Comparison of ENCODE assay signal across 9 cellular contexts in the genomic region with DNA sequence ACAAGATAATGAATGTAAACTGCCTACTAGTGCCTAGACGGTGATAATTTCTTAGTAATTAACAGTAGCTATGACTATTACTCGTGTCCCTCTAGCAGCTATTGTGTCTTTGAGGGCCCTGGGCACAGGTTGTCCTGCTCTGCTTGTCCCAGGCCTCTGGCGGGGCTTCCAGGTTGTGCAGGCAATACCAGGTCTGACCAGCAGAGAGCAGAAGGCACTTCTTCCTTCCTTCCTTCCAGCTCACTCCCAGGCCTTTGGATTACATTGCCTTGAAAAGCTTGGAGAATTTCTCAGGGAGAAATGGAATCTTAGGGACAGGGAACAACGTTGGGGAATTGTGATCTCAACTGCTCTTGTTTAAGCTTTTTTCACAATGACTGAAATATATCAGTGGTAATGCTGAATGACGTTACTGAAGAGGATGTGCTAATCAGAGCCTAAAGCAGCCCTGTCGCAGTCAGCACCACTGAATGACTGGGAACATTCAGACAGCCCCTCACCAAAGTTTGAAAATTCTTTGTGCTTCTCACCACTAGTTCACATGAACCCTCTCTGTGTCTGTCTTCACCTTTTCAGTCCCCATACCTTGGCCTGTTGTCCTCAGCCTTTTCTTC. TPM values are rescaled to one million over a fixed set of nuclear protein-coding genes. Genes with fewer than 3 reads are reported as not detected.
DNase-seq lines count a peak whose midpoint lies in the region; ATAC-seq, FAIRE-seq and TF ChIP-seq lines count a peak whose summit lies in the region.
"Had no signal": no experiment of that assay in that cellular context is flagged by ENCODE, and none has a peak within 500 bp of the region (broad histone marks: within the 10 kb centered on the region; RNA-seq: fewer than 3 reads in every experiment).

No MANE protein-coding gene starts in this region.

- no peak overlapping the region for H3K27ac ChIP-seq in GM12878 (ENCODE audit: control insufficient read depth, insufficient read depth)
- H3K27ac ChIP-seq in iPS DF 6.9 (ENCODE audit: low read length): no peak overlapping the region
- peak overlapping the region in 1 of 2 donors; percentile 22 for H3K27ac ChIP-seq in small intestine (ENCODE audit: low read depth in 1 of 2, low read length in 1 of 2)

- no peak overlapping the region for H3K27ac Mint-ChIP-seq in stimulated activated memory B cell treated with anti-CD40 and anti-IgM and Interleukin-4, amounts not matched to agents 10 μg/mL and 1 μg/mL and 100 μg/mL, for 72 hours
- H3K27ac Mint-ChIP-seq: activated naive CD4-positive, alpha-beta T cell treated with anti-CD3 and anti-CD28 coated beads, Interleukin-2, amount 50 U/mL, for 24 hours had no signal

- no peak for TF ChIP-seq POLR2A in GM12878 (IDR thresholded peaks at IDR 0.05; ENCODE audit: low read depth, low read length)

- POLR2A ChIA-PET in GM12878 (lab: Charles Lee): no interaction called here

- H3K4me1 ChIP-seq in GM12878 (ENCODE audit: control insufficient read depth, insufficient read depth, low read length) (no peaks in the 10 kb centered on the region), iPS DF 6.9 (ENCODE audit: control insufficient read depth, insufficient read depth, low read length) (no peaks in the 10 kb centered on the region), small intestine (ENCODE audit: control insufficient read depth in 2 of 2, insufficient read depth in 1 of 2, low read depth in 1 of 2, low read length in 1 of 2) (peaks cover 9 to 10% of the 10 kb centered on the region in 2 donors)

- peak; percentile 68 for DNase-seq in Daoy (ENCODE audit: low read depth)
- peak; percentile 56 for DNase-seq in SKM-1 treated with dmso at 0.1 percent for 144 hours (lab: John Stamatoyannopoulos, UW; ENCODE audit: unreplicated experiment)
- no peak for DNase-seq in GM12878 (ENCODE audit: low read depth, low spot score)
- peak; percentile 68 for DNase-seq in iPS DF 6.9 (ENCODE audit: low read depth, low spot score)
- peak; percentile 79 for DNase-seq in small intestine

- TF ChIP-seq RAD21 in Ishikawa (IDR thresholded peaks at IDR 0.05; ENCODE audit: low read depth): peak; percentile 70
- peak; percentile 56 for TF ChIP-seq RAD21 in GM12878 (IDR thresholded peaks at IDR 0.05; ENCODE audit: insufficient read depth, low read depth, low read length)

- H3K9ac ChIP-seq in GM12878 (ENCODE audit: control insufficient read depth, insufficient read depth, low read length): no peak overlapping the region

- ATAC-seq in GM21515 (IDR thresholded peaks at IDR 0.05; ENCODE audit: unreplicated experiment): peak; percentile 81
- ATAC-seq in GM12878: peak; percentile 91
- no peak for ATAC-seq in stimulated activated memory B cell treated with anti-CD40 and anti-IgM and Interleukin-4, amounts not matched to agents 10 μg/mL and 1 μg/mL and 100 μg/mL, for 72 hours

- in situ Hi-C loops in GM12878 (cut with MboI): no loop called here

- BruUV-seq in GM12878 (replicated peaks; lab: Mats Ljungman, UMichigan): no TSS peak

- 26% methylated on average over 6 of the region's 6 CpGs for WGBS in GM12878 (ENCODE audit: insufficient coverage, insufficient replicate concordance, low lambda C conversion rate, missing lambda C conversion rate)
- no CpG with 5 or more reads among the region's 6 CpGs for WGBS in iPS DF 6.9 (ENCODE audit: insufficient coverage, insufficient read length)
- WGBS in small intestine, 3 donors: 29 to 47% (median 39%) methylated on average over 6 of the region's 6 CpGs

- FAIRE-seq in GM12878 (lab: Jason Lieb, UNC) (peak; percentile 76), small intestine (lab: Jason Lieb, UNC) (no peak)

- H3K4me3 Mint-ChIP-seq in stimulated activated memory B cell treated with anti-CD40 and anti-IgM and Interleukin-4, amounts not matched to agents 10 μg/mL and 1 μg/mL and 100 μg/mL, for 72 hours: no peak overlapping the region
- H3K4me3 Mint-ChIP-seq: activated naive CD4-positive, alpha-beta T cell treated with anti-CD3 and anti-CD28 coated beads, Interleukin-2, amount 50 U/mL, for 24 hours had no signal

- 0 out of 4 replicates have a peak, but pooled peaks cover 0 to 3% of the 10 kb centered on the region in 2 experiments for H3K27me3 ChIP-seq in GM12878 (replicated peaks in 1 of 2; ENCODE audit: control insufficient read depth in 2 of 2, insufficient read depth in 2 of 2, low read length in 1 of 2)
- no peaks in the 10 kb centered on the region for H3K27me3 ChIP-seq in iPS DF 6.9 (ENCODE audit: control insufficient read depth, insufficient read depth, low read length)
- no peaks in the 10 kb centered on the region for H3K27me3 ChIP-seq in small intestine (ENCODE audit: control insufficient read depth in 2 of 2, insufficient read depth in 2 of 2, low read length in 2 of 2)

- TF ChIP-seq CTCF in GM12878 (IDR thresholded peaks at IDR 0.05 in 2 of 3, conservative IDR thresholded peaks at IDR 0.05 in 1 of 3; ENCODE audit: control insufficient read depth in 2 of 3, extremely low read depth in 1 of 3, insufficient read depth in 1 of 3, low read depth in 3 of 3, low read length in 3 of 3): peak; percentile 68 to 86 (median 75)

- no peaks in the 10 kb centered on the region for H4K20me1 ChIP-seq in GM12878 (ENCODE audit: control insufficient read depth, insufficient read depth)

- TF ChIP-seq EP300 in Ishikawa (IDR thresholded peaks at IDR 0.05; ENCODE audit: borderline replicate concordance) (no peak), GM12878 (IDR thresholded peaks at IDR 0.05; ENCODE audit: borderline replicate concordance in 1 of 2, control insufficient read depth in 1 of 2, low read depth in 2 of 2, low read length in 2 of 2) (no peak)

- H3K9me3 ChIP-seq in GM12878 (replicated peaks; ENCODE audit: control insufficient read depth, insufficient read depth, low read length): no peaks in the 10 kb centered on the region
- no peaks in the 10 kb centered on the region for H3K9me3 ChIP-seq in iPS DF 6.9 (ENCODE audit: control insufficient read depth, insufficient read depth, low read length)
- no peaks in the 10 kb centered on the region for H3K9me3 ChIP-seq in small intestine (ENCODE audit: control insufficient read depth, low read depth)

- no peaks in the 10 kb centered on the region for H3K9me3 Mint-ChIP-seq in stimulated activated memory B cell treated with anti-CD40 and anti-IgM and Interleukin-4, amounts not matched to agents 10 μg/mL and 1 μg/mL and 100 μg/mL, for 72 hours
- H3K9me3 Mint-ChIP-seq: activated naive CD4-positive, alpha-beta T cell treated with anti-CD3 and anti-CD28 coated beads, Interleukin-2, amount 50 U/mL, for 24 hours had no signal

- H2AFZ ChIP-seq in GM12878 (ENCODE audit: control insufficient read depth, low read depth, low read length): no peak overlapping the region

- H3K36me3 Mint-ChIP-seq in stimulated activated memory B cell treated with anti-CD40 and anti-IgM and Interleukin-4, amounts not matched to agents 10 μg/mL and 1 μg/mL and 100 μg/mL, for 72 hours: no peaks in the 10 kb centered on the region
- H3K36me3 Mint-ChIP-seq: activated naive CD4-positive, alpha-beta T cell treated with anti-CD3 and anti-CD28 coated beads, Interleukin-2, amount 50 U/mL, for 24 hours had no signal

- no peaks in the 10 kb centered on the region for H3K27me3 Mint-ChIP-seq in stimulated activated memory B cell treated with anti-CD40 and anti-IgM and Interleukin-4, amounts not matched to agents 10 μg/mL and 1 μg/mL and 100 μg/mL, for 72 hours
- H3K27me3 Mint-ChIP-seq: activated naive CD4-positive, alpha-beta T cell treated with anti-CD3 and anti-CD28 coated beads, Interleukin-2, amount 50 U/mL, for 24 hours had no signal

- H3K36me3 ChIP-seq in GM12878 (ENCODE audit: control insufficient read depth in 2 of 2, insufficient read depth in 2 of 2, low read length in 1 of 2) (no peaks in the 10 kb centered on the region), iPS DF 6.9 (ENCODE audit: control insufficient read depth, insufficient read depth, low read length) (no peaks in the 10 kb centered on the region), small intestine (ENCODE audit: control insufficient read depth in 2 of 2, insufficient read depth in 2 of 2, low read length in 2 of 2) (no peaks in the 10 kb centered on the region)

- RAD21 ChIA-PET in GM12878 (lab: Charles Lee; ENCODE audit: unreplicated experiment): interaction anchor here (0.7 to 4.7 kb wide), 4 partner anchors 17 to 127 kb away, joined by 3 to 34 read pairs (median 8); no protein-coding TSS in a partner anchor

- H3K4me2 ChIP-seq in GM12878 (ENCODE audit: control insufficient read depth, insufficient read depth): no peak overlapping the region

- SMC1A ChIA-PET in GM12878 (lab: Charles Lee; ENCODE audit: uncharacterized antibody, unreplicated experiment): interaction anchor here (0.6 to 4.2 kb wide), 14 partner anchors 14 to 1241 kb away, joined by 3 to 26 read pairs (median 4); a partner anchor contains a TSS

- no peaks in the 10 kb centered on the region for H3K4me1 Mint-ChIP-seq in stimulated activated memory B cell treated with anti-CD40 and anti-IgM and Interleukin-4, amounts not matched to agents 10 μg/mL and 1 μg/mL and 100 μg/mL, for 72 hours
- H3K4me1 Mint-ChIP-seq: activated naive CD4-positive, alpha-beta T cell treated with anti-CD3 and anti-CD28 coated beads, Interleukin-2, amount 50 U/mL, for 24 hours had no signal

- intact Hi-C loops in GM12878 (cut with micrococcal nuclease; ENCODE audit: unreplicated experiment): loop anchor here (1.0 kb wide), 2 partner anchors 65 to 102 kb away; no protein-coding TSS in a partner anchor

- H3K4me3 ChIP-seq in GM12878: no peak overlapping the region
- H3K4me3 ChIP-seq in iPS DF 6.9 (ENCODE audit: low read length): no peak overlapping the region
- H3K4me3 ChIP-seq in small intestine (ENCODE audit: low read depth in 1 of 2, low read length in 2 of 2): no peak overlapping the region

- CTCF ChIA-PET in GM12878 (lab: Yijun Ruan, JAX): interaction anchor here (0.7 to 5.0 kb wide), 27 partner anchors 8 to 424 kb away, joined by 3 to 61 read pairs (median 5); a partner anchor contains a TSS

- H3K79me2 ChIP-seq in GM12878 (ENCODE audit: control insufficient read depth, insufficient read depth, low read length): no peaks in the 10 kb centered on the region

RNA-seq across cellular contexts. Expression of a gene that starts 8.4 kb away (rescaled TPM):
- not detected in 2 replicates for total RNA-seq in Daoy (2014; rRNA removed; shearing (Covaris generic))
- not detected in 2 replicates for total RNA-seq in GM12878 (2013; cell fraction: nucleolus; rRNA removed)
- total RNA-seq in GM12878 (2014; rRNA removed): not detected in 2 replicates
- total RNA-seq in GM12878 (2014; rRNA removed; fragmentation: Illumina TruSeq; extraction: Trizol): not detected in 2 replicates
- not detected in 2 replicates for total RNA-seq in GM12878 (2021)
- polyA plus RNA-seq in GM12878 (2011; ENCODE audit: low read depth): not detected
- not detected in 2 replicates for polyA plus RNA-seq in GM12878 (2011; rRNA removed)
- polyA plus RNA-seq in GM12878 (2011; cell fraction: cytosol; rRNA removed): not detected in 2 replicates
- polyA plus RNA-seq in GM12878 (2011; cell fraction: nucleus; rRNA removed): not detected in 2 replicates
- not detected in 2 replicates for polyA plus RNA-seq in GM12878 (2012)
- not detected in 2 replicates for polyA plus RNA-seq in GM12878 (2014; fragmentation: Illumina TruSeq; extraction: Trizol)
- not detected for polyA plus RNA-seq in GM12878 (2014; fragmentation: Nextera tagmentation; extraction: Ambion mirVana)
- polyA plus RNA-seq in GM12878 (2014; rRNA removed): not detected in 2 replicates
- not detected for polyA plus RNA-seq in GM12878 (2016; fragmentation: Nextera tagmentation; extraction: Ambion mirVana)
- polyA minus RNA-seq in GM12878 (2011; rRNA and poly(A)+ RNA removed): not detected in 2 replicates
- polyA minus RNA-seq in GM12878 (2011; cell fraction: cytosol; rRNA and poly(A)+ RNA removed): not detected in 2 replicates
- polyA minus RNA-seq in GM12878 (2011; cell fraction: nucleus; rRNA and poly(A)+ RNA removed): not detected in 2 replicates
- under 1 TPM in 1 of 3 donors, not detected in 2; 0.06 TPM for polyA plus RNA-seq in small intestine

RNA-seq across cellular contexts. Expression of a gene that starts 12.3 kb away (rescaled TPM):
- not detected in 2 replicates for total RNA-seq in Daoy (2014; rRNA removed; shearing (Covaris generic))
- 0.24 and 0.46 TPM in 2 replicates for total RNA-seq in GM12878 (2013; cell fraction: nucleolus; rRNA removed)
- 0.06 and 0.11 TPM in 2 replicates for total RNA-seq in GM12878 (2014; rRNA removed)
- total RNA-seq in GM12878 (2014; rRNA removed; fragmentation: Illumina TruSeq; extraction: Trizol): not detected in 2 replicates
- 0.10 TPM in 1 of 2 replicates, not detected in the other for total RNA-seq in GM12878 (2021)
- not detected for polyA plus RNA-seq in GM12878 (2011; ENCODE audit: low read depth)
- 0.12 and 0.26 TPM in 2 replicates for polyA plus RNA-seq in GM12878 (2011; rRNA removed)
- polyA plus RNA-seq in GM12878 (2011; cell fraction: cytosol; rRNA removed): 0.22 and 0.23 TPM in 2 replicates
- 0.35 and 0.55 TPM in 2 replicates for polyA plus RNA-seq in GM12878 (2011; cell fraction: nucleus; rRNA removed)
- 0.20 and 0.28 TPM in 2 replicates for polyA plus RNA-seq in GM12878 (2012)
- 0.07 and 0.13 TPM in 2 replicates for polyA plus RNA-seq in GM12878 (2014; fragmentation: Illumina TruSeq; extraction: Trizol)
- polyA plus RNA-seq in GM12878 (2014; fragmentation: Nextera tagmentation; extraction: Ambion mirVana): not detected
- polyA plus RNA-seq in GM12878 (2014; rRNA removed): 0.05 and 0.08 TPM in 2 replicates
- not detected for polyA plus RNA-seq in GM12878 (2016; fragmentation: Nextera tagmentation; extraction: Ambion mirVana)
- polyA minus RNA-seq in GM12878 (2011; rRNA and poly(A)+ RNA removed): 0.31 and 0.37 TPM in 2 replicates
- polyA minus RNA-seq in GM12878 (2011; cell fraction: cytosol; rRNA and poly(A)+ RNA removed): not detected in 2 replicates
- 0.24 and 0.38 TPM in 2 replicates for polyA minus RNA-seq in GM12878 (2011; cell fraction: nucleus; rRNA and poly(A)+ RNA removed)
- under 1 TPM in 1 of 3 donors, not detected in 2; 0.09 TPM for polyA plus RNA-seq in small intestine

RNA-seq across cellular contexts. Expression of a gene that starts 16.8 kb away (rescaled TPM):
- 10.6 and 14.9 TPM in 2 replicates for total RNA-seq in Daoy (2014; rRNA removed; shearing (Covaris generic))
- 44.9 and 53.5 TPM in 2 replicates for total RNA-seq in GM12878 (2013; cell fraction: nucleolus; rRNA removed)
- total RNA-seq in GM12878 (2014; rRNA removed) (12.0 and 16.0 TPM in 2 replicates), GM12878 (2014; rRNA removed; fragmentation: Illumina TruSeq; extraction: Trizol) (7.4 and 8.8 TPM in 2 replicates), GM12878 (2021) (14.9 and 17.0 TPM in 2 replicates)
- 10.5 TPM for polyA plus RNA-seq in GM12878 (2011; ENCODE audit: low read depth)
- polyA plus RNA-seq in GM12878 (2011; rRNA removed) (18.1 and 28.1 TPM in 2 replicates), GM12878 (2014; fragmentation: Illumina TruSeq; extraction: Trizol) (7.7 and 11.6 TPM in 2 replicates), GM12878 (2014; fragmentation: Nextera tagmentation; extraction: Ambion mirVana) (1 to 10 TPM in 1 of 2 experiments, under 1 TPM in 1; 0.90 to 1.3 TPM), GM12878 (2014; rRNA removed) (24.6 and 25.3 TPM in 2 replicates), GM12878 (2016; fragmentation: Nextera tagmentation; extraction: Ambion mirVana) (10 to 100 TPM in 1 of 2 experiments, 1 to 10 TPM in 1; 7.8 to 10.7 TPM), small intestine (100 to 1,000 TPM in 2 of 3 donors, 10 to 100 TPM in 1; 63.4 to 157 (median 142) TPM)
- polyA plus RNA-seq in GM12878 (2011; cell fraction: cytosol; rRNA removed): 38.7 and 45.4 TPM in 2 replicates
- 186 and 193 TPM in 2 replicates for polyA plus RNA-seq in GM12878 (2011; cell fraction: nucleus; rRNA removed)
- 12.9 and 13.4 TPM in 2 replicates for polyA plus RNA-seq in GM12878 (2012)
- 29.3 and 35.3 TPM in 2 replicates for polyA minus RNA-seq in GM12878 (2011; rRNA and poly(A)+ RNA removed)
- polyA minus RNA-seq in GM12878 (2011; cell fraction: cytosol; rRNA and poly(A)+ RNA removed): 6.4 and 7.8 TPM in 2 replicates
- polyA minus RNA-seq in GM12878 (2011; cell fraction: nucleus; rRNA and poly(A)+ RNA removed): 41.0 and 53.2 TPM in 2 replicates

RNA-seq across cellular contexts. Expression of a gene that starts 45.9 kb away (rescaled TPM):
- not detected in 2 replicates for total RNA-seq in Daoy (2014; rRNA removed; shearing (Covaris generic))
- not detected in 2 replicates for total RNA-seq in GM12878 (2013; cell fraction: nucleolus; rRNA removed)
- total RNA-seq in GM12878 (2014; rRNA removed) (not detected in 2 replicates), GM12878 (2014; rRNA removed; fragmentation: Illumina TruSeq; extraction: Trizol) (not detected in 2 replicates), GM12878 (2021) (not detected in 2 replicates)
- not detected for polyA plus RNA-seq in GM12878 (2011; ENCODE audit: low read depth)
- polyA plus RNA-seq in GM12878 (2011; rRNA removed) (not detected in 2 replicates), GM12878 (2014; fragmentation: Illumina TruSeq; extraction: Trizol) (not detected in 2 replicates), GM12878 (2014; fragmentation: Nextera tagmentation; extraction: Ambion mirVana) (not detected), GM12878 (2014; rRNA removed) (not detected in 2 replicates), GM12878 (2016; fragmentation: Nextera tagmentation; extraction: Ambion mirVana) (under 1 TPM in 1 of 2 experiments, not detected in 1; 0.19 TPM), small intestine (not detected)
- polyA plus RNA-seq in GM12878 (2011; cell fraction: cytosol; rRNA removed): not detected in 2 replicates
- not detected in 2 replicates for polyA plus RNA-seq in GM12878 (2011; cell fraction: nucleus; rRNA removed)
- 0.13 TPM in 1 of 2 replicates, not detected in the other for polyA plus RNA-seq in GM12878 (2012)
- polyA minus RNA-seq in GM12878 (2011; rRNA and poly(A)+ RNA removed): not detected in 2 replicates
- polyA minus RNA-seq in GM12878 (2011; cell fraction: cytosol; rRNA and poly(A)+ RNA removed): not detected in 2 replicates
- not detected in 2 replicates for polyA minus RNA-seq in GM12878 (2011; cell fraction: nucleus; rRNA and poly(A)+ RNA removed)

RNA-seq across cellular contexts. Expression of a gene that starts 52.2 kb away (rescaled TPM):
- not detected in 2 replicates for total RNA-seq in Daoy (2014; rRNA removed; shearing (Covaris generic))
- not detected in 2 replicates for total RNA-seq in GM12878 (2013; cell fraction: nucleolus; rRNA removed)
- total RNA-seq in GM12878 (2014; rRNA removed) (not detected in 2 replicates), GM12878 (2014; rRNA removed; fragmentation: Illumina TruSeq; extraction: Trizol) (not detected in 2 replicates), GM12878 (2021) (not detected in 2 replicates)
- not detected for polyA plus RNA-seq in GM12878 (2011; ENCODE audit: low read depth)
- polyA plus RNA-seq in GM12878 (2011; rRNA removed) (not detected in 2 replicates), GM12878 (2014; fragmentation: Illumina TruSeq; extraction: Trizol) (not detected in 2 replicates), GM12878 (2014; fragmentation: Nextera tagmentation; extraction: Ambion mirVana) (not detected), GM12878 (2014; rRNA removed) (not detected in 2 replicates), GM12878 (2016; fragmentation: Nextera tagmentation; extraction: Ambion mirVana) (not detected), small intestine (not detected)
- polyA plus RNA-seq in GM12878 (2011; cell fraction: cytosol; rRNA removed): not detected in 2 replicates
- not detected in 2 replicates for polyA plus RNA-seq in GM12878 (2011; cell fraction: nucleus; rRNA removed)
- not detected in 2 replicates for polyA plus RNA-seq in GM12878 (2012)
- polyA minus RNA-seq in GM12878 (2011; rRNA and poly(A)+ RNA removed): not detected in 2 replicates
- not detected in 2 replicates for polyA minus RNA-seq in GM12878 (2011; cell fraction: cytosol; rRNA and poly(A)+ RNA removed)
- not detected in 2 replicates for polyA minus RNA-seq in GM12878 (2011; cell fraction: nucleus; rRNA and poly(A)+ RNA removed)
